Comparison of ENCODE assay signal across 1 cellular context in genomic region chr20:32792316-32792715, GRCh38.
TF ChIP-seq lines count a peak whose summit lies in the region.

No MANE protein-coding gene starts in this region.

TF ChIP-seq in H1, 55 proteins besides CTCF, POLR2A, EP300 and RAD21:
- TF ChIP-seq POLR2AphosphoS5 (IDR thresholded peaks at IDR 0.05; ENCODE audit: low read depth, low read length) (peak; percentile 26), TBP (IDR thresholded peaks at IDR 0.05; ENCODE audit: low read depth, low read length) (no peak), TCF12 (IDR thresholded peaks at IDR 0.05; ENCODE audit: low read depth, low read length) (no peak)
